In the genomic region with DNA sequence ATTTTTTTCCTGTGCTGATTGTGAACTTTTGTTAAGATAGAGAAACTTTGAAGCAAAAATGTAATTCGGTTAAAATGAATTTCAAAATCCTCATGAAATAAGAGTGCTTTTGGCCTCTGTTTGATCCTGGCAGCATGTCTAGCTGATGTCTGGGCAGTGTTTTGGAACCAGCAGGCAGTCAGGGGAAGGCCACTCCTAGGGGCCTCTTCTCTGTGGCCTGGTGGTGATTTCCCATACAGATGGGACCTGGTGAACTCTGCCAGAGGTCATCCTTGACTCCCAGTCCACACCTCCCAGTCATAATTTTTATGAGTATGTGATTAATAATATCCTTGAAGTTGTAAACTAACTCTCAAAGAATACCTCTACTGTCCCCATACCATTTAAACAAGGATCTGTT, we compare ENCODE assay signal across 30 cellular contexts.
DNase-seq lines count a peak whose midpoint lies in the region; ATAC-seq and TF ChIP-seq lines count a peak whose summit lies in the region.
"Had no signal": no experiment of that assay in that cellular context is flagged by ENCODE, and none has a peak within 500 bp of the region (broad histone marks: within the 10 kb centered on the region; RNA-seq: fewer than 3 reads in every experiment).

No MANE protein-coding gene starts in this region.

- peaks cover 11% of the 10 kb centered on the region for H3K9me3 ChIP-seq in endodermal cell (ENCODE audit: control insufficient read depth, low read length)
- H3K9me3 ChIP-seq: Caco-2, gastroesophageal sphincter, HAP-1 had no signal

- no peak overlapping the region for H3K4me3 ChIP-seq in endodermal cell (ENCODE audit: low read length)
- H3K4me3 ChIP-seq: BLaER1 treated with 17β-estradiol and CSF1 and Interleukin-3, amounts not matched to agents 10 nM and 100 nM; gastroesophageal sphincter; HAP-1; hepatocyte; lung had no signal

- no peaks in the 10 kb centered on the region for H3K4me1 Mint-ChIP-seq in endodermal cell
- peaks cover 22% of the 10 kb centered on the region for H3K4me1 Mint-ChIP-seq in type B pancreatic cell (ENCODE audit: unreplicated experiment)
- H3K4me1 Mint-ChIP-seq: activated CD4-positive, alpha-beta T cell treated with anti-CD3 and anti-CD28 coated beads, Interleukin-2, amount 10 ng/mL, durations not matched to agents 24 days and 14 days; activated naive CD4-positive, alpha-beta T cell treated with anti-CD3 and anti-CD28 coated beads, Interleukin-2, amount 50 U/mL, for 24 hours; stimulated activated naive B cell treated with anti-CD40 and anti-IgM and Interleukin-4, amounts not matched to agents 10 μg/mL and 1 μg/mL and 100 μg/mL, for 72 hours had no signal

- no peak for TF ChIP-seq CTCF in endodermal cell (conservative IDR thresholded peaks at IDR 0.05)
- TF ChIP-seq CTCF in type B pancreatic cell (conservative IDR thresholded peaks at IDR 0.05): no peak

- H3K27me3 Mint-ChIP-seq in endodermal cell (ENCODE audit: insufficient read depth) (no peaks in the 10 kb centered on the region), type B pancreatic cell (no peaks in the 10 kb centered on the region)
- H3K27me3 Mint-ChIP-seq: activated CD4-positive, alpha-beta T cell treated with anti-CD3 and anti-CD28 coated beads, Interleukin-2, amount 10 ng/mL, durations not matched to agents 24 days and 14 days; activated naive CD4-positive, alpha-beta T cell treated with anti-CD3 and anti-CD28 coated beads, Interleukin-2, amount 50 U/mL, for 24 hours; natural killer cell treated with Interleukin-12 subunit alpha and Interleukin-12 subunit beta and Interleukin-15 and Interleukin-18, amount 100 ng/mL, for 72 hours; stimulated activated naive B cell treated with anti-CD40 and anti-IgM and Interleukin-4, amounts not matched to agents 10 μg/mL and 1 μg/mL and 100 μg/mL, for 72 hours had no signal

- H3K4me3 Mint-ChIP-seq in endodermal cell (no peak overlapping the region), type B pancreatic cell (peak overlapping the region; percentile 50)
- H3K4me3 Mint-ChIP-seq: activated CD4-positive, alpha-beta T cell treated with anti-CD3 and anti-CD28 coated beads, Interleukin-2, amount 10 ng/mL, durations not matched to agents 24 days and 14 days; activated naive CD4-positive, alpha-beta T cell treated with anti-CD3 and anti-CD28 coated beads, Interleukin-2, amount 50 U/mL, for 24 hours; natural killer cell treated with Interleukin-12 subunit alpha and Interleukin-12 subunit beta and Interleukin-15 and Interleukin-18, amount 100 ng/mL, for 72 hours; stimulated activated naive B cell treated with anti-CD40 and anti-IgM and Interleukin-4, amounts not matched to agents 10 μg/mL and 1 μg/mL and 100 μg/mL, for 72 hours had no signal

- H3K9me3 Mint-ChIP-seq in endodermal cell (peaks cover 16% of the 10 kb centered on the region), type B pancreatic cell (peaks cover 13% of the 10 kb centered on the region)
- H3K9me3 Mint-ChIP-seq: stimulated activated naive B cell treated with anti-CD40 and anti-IgM and Interleukin-4, amounts not matched to agents 10 μg/mL and 1 μg/mL and 100 μg/mL, for 72 hours had no signal

- H3K27ac Mint-ChIP-seq in endodermal cell (no peak overlapping the region), type B pancreatic cell (no peak overlapping the region)
- H3K27ac Mint-ChIP-seq: activated CD4-positive, alpha-beta T cell treated with anti-CD3 and anti-CD28 coated beads, Interleukin-2, amount 10 ng/mL, durations not matched to agents 24 days and 14 days; activated naive CD4-positive, alpha-beta T cell treated with anti-CD3 and anti-CD28 coated beads, Interleukin-2, amount 50 U/mL, for 24 hours; activated T-helper 2 cell treated with anti-CD3 and anti-CD28 coated beads, Interferon-gamma antibody, Interleukin-2, Interleukin-4, amounts not matched to agents 10 μg/mL and 5 μg/mL and 100 μg/mL, durations not matched to agents 14 hours and 24 hours and 36 hours; stimulated activated naive B cell treated with anti-CD40 and anti-IgM and Interleukin-4, amounts not matched to agents 10 μg/mL and 1 μg/mL and 100 μg/mL, for 72 hours had no signal

- WGBS in endodermal cell (ENCODE audit: insufficient coverage in 1 of 2, insufficient read length in 1 of 2), 2 experiments: 95 to 100% methylated on average over 1 of the region's 1 CpG

- H3K27me3 ChIP-seq in endodermal cell (ENCODE audit: control insufficient read depth, insufficient read depth, low read length, poor library complexity, severe bottlenecking): no peaks in the 10 kb centered on the region
- H3K27me3 ChIP-seq: BLaER1 treated with 17β-estradiol and CSF1 and Interleukin-3, amounts not matched to agents 10 nM and 100 nM; brain microvascular endothelial cell; gastroesophageal sphincter; hepatocyte had no signal

- H3K4me1 ChIP-seq in endodermal cell (ENCODE audit: control insufficient read depth, insufficient read depth, low read length): no peaks in the 10 kb centered on the region
- H3K4me1 ChIP-seq: BLaER1 treated with 17β-estradiol and CSF1 and Interleukin-3, amounts not matched to agents 10 nM and 100 nM; Caco-2; gastroesophageal sphincter; HAP-1 had no signal

- peak overlapping the region; percentile 38 for H3K27ac ChIP-seq in endodermal cell (ENCODE audit: low read depth, low read length)
- H3K27ac ChIP-seq: BLaER1 treated with 17β-estradiol and CSF1 and Interleukin-3, amounts not matched to agents 10 nM and 100 nM; brain microvascular endothelial cell; gastroesophageal sphincter; hepatocyte; WERI-Rb-1 had no signal

- H3K36me3 ChIP-seq in endodermal cell (ENCODE audit: control insufficient read depth, insufficient read depth, low read length): peaks cover 52% of the 10 kb centered on the region
- H3K36me3 ChIP-seq: brain microvascular endothelial cell, HAP-1 had no signal

- DNase-seq in endodermal cell (no peak), type B pancreatic cell (ENCODE audit: extremely low spot score, unreplicated experiment) (no peak), NCI-H446 (lab: John Stamatoyannopoulos, UW) (no peak), NCI-H1694 treated with DMSO at 0.1 percent for 48 hours (lab: John Stamatoyannopoulos, UW) (no peak)
- DNase-seq: activated CD4-positive, alpha-beta T cell treated with anti-CD3 and anti-CD28 coated beads, Interleukin-2, amount 10 ng/mL, durations not matched to agents 24 days and 14 days; activated CD8-positive, alpha-beta memory T cell treated with anti-CD3 and anti-CD28 coated beads for 24 hours; activated T-cell treated with anti-CD3 and anti-CD28 coated beads for 4 hours; amygdala; brain microvascular endothelial cell; Caco-2; NCI-H1436; NCI-H2081 treated with DMSO at 0.1 percent for 48 hours; NCI-H2227 treated with DMSO at 0.1 percent for 48 hours; SIG-M5; stimulated activated naive B cell treated with anti-CD40 and anti-IgM and Interleukin-4, amounts not matched to agents 10 μg/mL and 1 μg/mL and 100 μg/mL, for 72 hours; substantia nigra; T-helper 9 cell; trophoblast cell; WERI-Rb-1 had no signal

- H3K36me3 Mint-ChIP-seq in endodermal cell (ENCODE audit: low read depth) (peaks cover 56% of the 10 kb centered on the region), type B pancreatic cell (peaks cover 27% of the 10 kb centered on the region)

- ATAC-seq in GM21717 (IDR thresholded peaks at IDR 0.05; ENCODE audit: unreplicated experiment) (peak; percentile 68), HG02798 (IDR thresholded peaks at IDR 0.05; ENCODE audit: poor library complexity, unreplicated experiment) (peak; percentile 40), GM18868 (IDR thresholded peaks at IDR 0.05; ENCODE audit: unreplicated experiment) (no peak)
- ATAC-seq: gastroesophageal sphincter; natural killer cell treated with Interleukin-12 subunit alpha and Interleukin-12 subunit beta and Interleukin-15 and Interleukin-18, amount 100 ng/mL, for 72 hours had no signal

- H3K9ac ChIP-seq in endodermal cell (ENCODE audit: extremely low read depth, low read length, poor library complexity, severe bottlenecking): no peak overlapping the region
- H3K9ac ChIP-seq: BLaER1 treated with 17β-estradiol and CSF1 and Interleukin-3, amounts not matched to agents 10 nM and 100 nM had no signal
